Comparison of ENCODE assay signal across 12 cellular contexts in genomic region chr14:73718742-73719251, GRCh38. TPM values are rescaled to one million over a fixed set of nuclear protein-coding genes. Genes with fewer than 3 reads are reported as not detected.
DNase-seq lines count a peak whose midpoint lies in the region; ATAC-seq, FAIRE-seq and TF ChIP-seq lines count a peak whose summit lies in the region.
"Had no signal": no experiment of that assay in that cellular context is flagged by ENCODE, and none has a peak within 500 bp of the region (broad histone marks: within the 10 kb centered on the region; RNA-seq: fewer than 3 reads in every experiment).

No MANE protein-coding gene starts in this region.

- H3K9me3 Mint-ChIP-seq in WTC11 (no peaks in the 10 kb centered on the region), endodermal cell (no peaks in the 10 kb centered on the region)

- 39 to 49% methylated on average over 13 to 36 of the region's 41 CpGs for WGBS in endodermal cell (ENCODE audit: insufficient coverage in 1 of 2, insufficient read length in 1 of 2), 2 experiments
- WGBS in mesodermal cell (ENCODE audit: insufficient coverage in 2 of 2), 2 experiments, result 33 to 49% methylated on average over 16 to 24 of the region's 41 CpGs
- 87 to 95% methylated on average over 41 of the region's 41 CpGs for WGBS in pancreas, 2 donors

- intact Hi-C loops in pancreas (cut with DNase I), result no loop called here

- H3K27me3 Mint-ChIP-seq in WTC11 (ENCODE audit: low read depth) (peaks cover 7% of the 10 kb centered on the region; the same call in 1 of the 2 replicates), endodermal cell (ENCODE audit: insufficient read depth) (no peaks in the 10 kb centered on the region)

- H3K27ac Mint-ChIP-seq in WTC11, result no peak overlapping the region
- H3K27ac Mint-ChIP-seq in endodermal cell, result peak overlapping the region; percentile 96

- H3K9me3 ChIP-seq in endodermal cell (ENCODE audit: control insufficient read depth, low read length), result no peaks in the 10 kb centered on the region
- no peaks in the 10 kb centered on the region for H3K9me3 ChIP-seq in mesodermal cell (ENCODE audit: control insufficient read depth, low read length)
- H3K9me3 ChIP-seq in pancreas, result no peaks in the 10 kb centered on the region
- H3K9me3 ChIP-seq: body of pancreas had no signal

- POLR2A ChIA-PET in WTC11 (lab: Charles Lee), result interaction anchor here (0.8 to 1.4 kb wide), 2 partner anchors 23 to 68 kb away, joined by 3 read pairs; no protein-coding TSS in a partner anchor

- TF ChIP-seq CTCF in WTC11 (IDR thresholded peaks at IDR 0.05), result no peak
- TF ChIP-seq CTCF in endodermal cell (conservative IDR thresholded peaks at IDR 0.05), result peak; percentile 10
- TF ChIP-seq CTCF in pancreas (IDR thresholded peaks at IDR 0.05), result no peak

- H3K27me3 ChIP-seq in endodermal cell (ENCODE audit: control insufficient read depth, insufficient read depth, low read length, poor library complexity, severe bottlenecking) (no peaks in the 10 kb centered on the region), pancreas (no peaks in the 10 kb centered on the region)
- H3K27me3 ChIP-seq: body of pancreas had no signal

- H3K36me3 Mint-ChIP-seq in WTC11 (peaks cover 10% of the 10 kb centered on the region), endodermal cell (ENCODE audit: low read depth) (peaks cover 33% of the 10 kb centered on the region)

- peaks cover 53% of the 10 kb centered on the region for H3K4me1 Mint-ChIP-seq in WTC11
- H3K4me1 Mint-ChIP-seq in endodermal cell, result peaks cover 33% of the 10 kb centered on the region

- ATAC-seq in WTC11, result peak; percentile 7
- ATAC-seq in pancreas, result no peak
- ATAC-seq: body of pancreas had no signal

- peaks cover 66% of the 10 kb centered on the region for H3K36me3 ChIP-seq in endodermal cell (ENCODE audit: control insufficient read depth, insufficient read depth, low read length)
- peaks cover 76% of the 10 kb centered on the region for H3K36me3 ChIP-seq in mesodermal cell (ENCODE audit: control insufficient read depth, insufficient read depth, low read length)
- peaks cover 0 to 57% (median 30%) of the 10 kb centered on the region in 3 donors for H3K36me3 ChIP-seq in pancreas

- H3K4me3 ChIP-seq in endodermal cell (ENCODE audit: low read length) (no peak overlapping the region), mesodermal cell (ENCODE audit: extremely low read depth, insufficient read depth, low read length, poor library complexity, severe bottlenecking) (no peak overlapping the region), pancreas (no peak overlapping the region)
- H3K4me3 ChIP-seq: body of pancreas had no signal

- DNase-seq in WTC11 (ENCODE audit: low spot score), result peak; percentile 84
- DNase-seq in endodermal cell, result peak; percentile 89
- DNase-seq in substantia nigra (lab: John Stamatoyannopoulos, UW), result peak in 11 of 49 donors; percentile 21 to 90 (median 38)
- DNase-seq in NCI-H187 (lab: John Stamatoyannopoulos, UW), result no peak
- no peak for DNase-seq in COLO668 (lab: John Stamatoyannopoulos, UW; ENCODE audit: unreplicated experiment)
- DNase-seq in pancreas, result no peak
- no peak for DNase-seq in NCI-H2081 treated with DMSO at 0.1 percent for 48 hours (lab: John Stamatoyannopoulos, UW)
- DNase-seq: COR-L47; NCI-H1417 treated with DMSO at 0.1 percent for 48 hours; stimulated activated CD4-positive, alpha-beta T cell treated with anti-CD3 and anti-CD28 coated beads, Interleukin-1b, Interleukin-23, amount 100 ng/mL, for 48 hours had no signal

- H3K9ac ChIP-seq in endodermal cell (ENCODE audit: extremely low read depth, low read length, poor library complexity, severe bottlenecking), result no peak overlapping the region

- H3K4me1 ChIP-seq in endodermal cell (ENCODE audit: control insufficient read depth, insufficient read depth, low read length) (peaks cover 1% of the 10 kb centered on the region), mesodermal cell (ENCODE audit: control insufficient read depth, insufficient read depth, low read length, poor library complexity, severe bottlenecking) (peaks cover 19% of the 10 kb centered on the region), pancreas (no peaks in the 10 kb centered on the region)

- H3K4me3 Mint-ChIP-seq in WTC11 (peak overlapping the region; percentile 86), endodermal cell (peak overlapping the region; percentile 72)

- no peak for FAIRE-seq in pancreas (lab: Jason Lieb, UNC)

- H3K27ac ChIP-seq in endodermal cell (ENCODE audit: low read depth, low read length) (peak overlapping the region; percentile 76), mesodermal cell (ENCODE audit: low read depth, low read length, severe bottlenecking) (peak overlapping the region; percentile 41), substantia nigra (ENCODE audit: low read depth, low read length, poor library complexity, severe bottlenecking) (peak overlapping the region; percentile 40), pancreas (no peak overlapping the region)

- CTCF ChIA-PET in WTC11 (lab: Charles Lee), result interaction anchor here (1.0 to 4.8 kb wide), 7 partner anchors 8 to 59 kb away, joined by 3 to 22 read pairs (median 5); no protein-coding TSS in a partner anchor

TF ChIP-seq in WTC11, 78 proteins besides CTCF, POLR2A, EP300 and RAD21:
- TF ChIP-seq ZNF396 (CRISPR knock-in tag; IDR thresholded peaks at IDR 0.05; ENCODE audit: borderline replicate concordance) (no peak), MAX (CRISPR knock-in tag; IDR thresholded peaks at IDR 0.05) (no peak), TEAD1 (CRISPR knock-in tag; IDR thresholded peaks at IDR 0.05) (no peak), ZBTB21 (CRISPR knock-in tag; IDR thresholded peaks at IDR 0.05; ENCODE audit: borderline replicate concordance) (peak; percentile 96), SP1 (CRISPR knock-in tag; conservative IDR thresholded peaks at IDR 0.05) (0 out of 2 replicates have a peak, but pooled peaks have one; percentile 16), CREM (CRISPR knock-in tag; IDR thresholded peaks at IDR 0.05) (peak; percentile 81; the same call in 1 of the 2 replicates), JAZF1 (CRISPR knock-in tag; IDR thresholded peaks at IDR 0.05) (no peak)

RNA-seq across cellular contexts. Expression of gene PNMA1, which starts 4.6 kb away (rescaled TPM):
- total RNA-seq in WTC11 (2021) (46.0 to 50.2 TPM (median 49.6 TPM) in 3 replicates), endodermal cell (10 to 100 TPM; 66.9 to 70.4 TPM), pancreas (10 to 100 TPM in 2 of 6 donors, 1 to 10 TPM in 4; 2.8 to 11.7 (median 6.5) TPM)
- 114 TPM for polyA plus RNA-seq in endodermal cell (2013, experiment 1 of 2)
- 103 TPM for polyA plus RNA-seq in endodermal cell (2013, experiment 2 of 2)
- 37.4 TPM for polyA plus RNA-seq in mesodermal cell (2013, experiment 1 of 2)
- 35.1 TPM for polyA plus RNA-seq in mesodermal cell (2013, experiment 2 of 2)
- polyA plus RNA-seq in pancreas, result 10 to 100 TPM in 1 of 2 donors, 1 to 10 TPM in 1; 6.2 to 25.4 TPM

Comparison
In these comparisons a context has a peak if more than half of its experiments do, and no peak if none do; other contexts are left out.
1. DNase-seq: peak in WTC11 (single experiment) and endodermal cell (single experiment); none in NCI-H187 (0 of 2), COLO668 (single experiment), pancreas (0 of 6) and NCI-H2081 treated with DMSO at 0.1 percent for 48 hours (single experiment).
2. H3K27ac ChIP-seq: peak in endodermal cell (single experiment), mesodermal cell (single experiment) and substantia nigra (single experiment); none in pancreas (0 of 4).